In the genomic region with DNA sequence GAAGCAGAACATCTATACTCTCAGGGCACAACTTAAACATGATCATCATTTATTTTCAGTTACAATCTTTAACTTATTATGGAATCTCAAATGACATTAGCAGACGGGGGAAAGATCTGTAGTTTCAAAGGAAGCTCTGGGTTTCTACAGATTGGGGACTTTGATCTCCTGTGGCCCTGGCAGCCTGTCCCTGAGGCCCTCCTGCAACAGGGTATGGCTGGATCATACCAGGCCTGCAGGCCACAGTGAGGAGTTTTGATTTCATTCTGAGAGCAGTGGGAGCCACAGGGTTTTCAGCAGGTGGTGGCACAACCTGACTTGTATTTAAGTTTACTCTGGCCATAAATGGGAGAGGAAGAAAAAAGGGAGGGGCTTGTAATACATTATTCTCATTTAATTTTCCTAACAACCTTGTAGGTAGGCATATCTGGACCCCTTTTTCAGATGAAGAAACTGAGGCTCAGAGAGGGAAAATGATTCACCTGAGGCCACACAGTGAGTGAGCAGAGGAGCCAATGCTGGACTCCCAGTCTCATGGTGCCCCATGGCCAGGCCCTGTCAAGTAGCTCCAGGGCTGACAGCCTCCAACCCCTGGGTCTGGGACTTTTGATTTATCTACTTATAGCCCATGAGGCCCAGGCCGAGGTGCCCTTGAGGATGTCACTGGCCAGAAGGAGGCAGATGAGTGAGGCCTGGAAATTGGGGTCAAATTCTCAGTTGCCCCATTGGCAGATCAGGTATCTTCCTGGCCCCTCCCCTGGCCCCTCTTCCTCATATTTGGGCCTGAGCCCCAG, we compare ENCODE assay signal across 22 cellular contexts.
"Had no signal": no experiment of that assay in that cellular context is flagged by ENCODE, and none has a peak within 500 bp of the region (broad histone marks: within the 10 kb centered on the region; RNA-seq: fewer than 3 reads in every experiment).

No MANE protein-coding gene starts in this region.

- H3K27me3 ChIP-seq: hepatocyte, right atrium auricular region, suprapubic skin, transverse colon, uterus had no signal

- H2AFZ ChIP-seq: hepatocyte had no signal

- H3K79me2 ChIP-seq: hepatocyte had no signal

- FAIRE-seq: islet of Langerhans, TTC549 had no signal

- H3K4me1 ChIP-seq: transverse colon, uterus had no signal

- DNase-seq: activated CD4-positive, alpha-beta T cell treated with anti-CD3 and anti-CD28 coated beads for 36 hours; activated CD4-positive, alpha-beta T cell treated with anti-CD3 and anti-CD28 coated beads, Interleukin-2, amount 50 U/mL, for 48 hours; activated CD8-positive, alpha-beta memory T cell treated with anti-CD3 and anti-CD28 coated beads, Interleukin-2, amount 10 ng/mL, durations not matched to agents 7 days and 5 days; activated effector memory CD4-positive, alpha-beta T cell treated with anti-CD3 and anti-CD28 coated beads, Interleukin-2, amount 50 U/mL, for 16 hours; activated naive CD4-positive, alpha-beta T cell treated with anti-CD3 and anti-CD28 coated beads, Interleukin-2, amount 50 U/mL, for 16 hours; midbrain; stimulated activated CD4-positive, alpha-beta T cell treated with anti-CD3 and anti-CD28 coated beads, Interleukin-15, amount 100 ng/mL, for 24 hours; stimulated activated CD4-positive, alpha-beta T cell treated with anti-CD3 and anti-CD28 coated beads, Interleukin-2, amount 100 ng/mL, for 48 hours; stimulated activated naive CD8-positive, alpha-beta T cell treated with anti-CD3 and anti-CD28 coated beads, Interleukin-15, amount 100 ng/mL, for 72 hours; SW 1271; transverse colon; uterus had no signal

- H3K36me3 Mint-ChIP-seq: activated CD8-positive, alpha-beta memory T cell treated with anti-CD3 and anti-CD28 coated beads, Interleukin-2, amount 10 ng/mL, durations not matched to agents 7 days and 5 days; WTC11 had no signal

- H3K9me3 Mint-ChIP-seq: neural crest cell; stimulated activated naive CD8-positive, alpha-beta T cell treated with anti-CD3 and anti-CD28 coated beads, Interleukin-15, amount 100 ng/mL, for 72 hours; T-helper 2 cell treated with Interferon-gamma antibody and Interleukin-4, amounts not matched to agents 5 μg/mL and 100 μg/mL, for 36 hours; WTC11 had no signal

- H3K36me3 ChIP-seq: right atrium auricular region, suprapubic skin, transverse colon, uterus had no signal

- H3K4me2 ChIP-seq: hepatocyte had no signal

- H3K27me3 Mint-ChIP-seq: activated CD4-positive, alpha-beta T cell treated with anti-CD3 and anti-CD28 coated beads for 36 hours; stimulated activated naive CD8-positive, alpha-beta T cell treated with anti-CD3 and anti-CD28 coated beads, Interleukin-15, amount 100 ng/mL, for 72 hours had no signal

- H3K27ac Mint-ChIP-seq: activated CD4-positive, alpha-beta T cell treated with anti-CD3 and anti-CD28 coated beads for 36 hours; activated CD8-positive, alpha-beta memory T cell treated with anti-CD3 and anti-CD28 coated beads, Interleukin-2, amount 10 ng/mL, durations not matched to agents 7 days and 5 days; progenitor cell of endocrine pancreas; T-helper 2 cell treated with Interferon-gamma antibody and Interleukin-4, amounts not matched to agents 5 μg/mL and 100 μg/mL, for 36 hours; WTC11 had no signal

- H3K9me3 ChIP-seq: right atrium auricular region, suprapubic skin, transverse colon, uterus had no signal

- H3K27ac ChIP-seq: hepatocyte, right atrium auricular region, skin epidermis, suprapubic skin, transverse colon, uterus had no signal

- H3K4me3 Mint-ChIP-seq: activated CD4-positive, alpha-beta T cell treated with anti-CD3 and anti-CD28 coated beads for 36 hours; activated CD8-positive, alpha-beta memory T cell treated with anti-CD3 and anti-CD28 coated beads, Interleukin-2, amount 10 ng/mL, durations not matched to agents 7 days and 5 days; neural crest cell; stimulated activated naive CD8-positive, alpha-beta T cell treated with anti-CD3 and anti-CD28 coated beads, Interleukin-15, amount 100 ng/mL, for 72 hours; T-helper 2 cell treated with Interferon-gamma antibody and Interleukin-4, amounts not matched to agents 5 μg/mL and 100 μg/mL, for 36 hours; WTC11 had no signal

- ATAC-seq: activated CD4-positive, alpha-beta T cell treated with anti-CD3 and anti-CD28 coated beads for 36 hours; activated CD8-positive, alpha-beta memory T cell treated with anti-CD3 and anti-CD28 coated beads, Interleukin-2, amount 10 ng/mL, durations not matched to agents 7 days and 5 days; stimulated activated naive CD8-positive, alpha-beta T cell treated with anti-CD3 and anti-CD28 coated beads, Interleukin-15, amount 100 ng/mL, for 72 hours; WTC11 had no signal

- H3K4me3 ChIP-seq: hepatocyte, right atrium auricular region, skin epidermis, suprapubic skin, transverse colon, uterus had no signal

- H3K4me1 Mint-ChIP-seq: neural crest cell had no signal
